In genomic region chr2:203817147-203817546, GRCh38 we compare ENCODE assay signal across 30 cellular contexts. TPM values are rescaled to one million over a fixed set of nuclear protein-coding genes. Genes with fewer than 3 reads are reported as not detected.
DNase-seq lines count a peak whose midpoint lies in the region; ATAC-seq and TF ChIP-seq lines count a peak whose summit lies in the region.
"Had no signal": no experiment of that assay in that cellular context is flagged by ENCODE, and none has a peak within 500 bp of the region (broad histone marks: within the 10 kb centered on the region; RNA-seq: fewer than 3 reads in every experiment).

No MANE protein-coding gene starts in this region.

- no peaks in the 10 kb centered on the region for H3K27me3 ChIP-seq in esophagus muscularis mucosa
- H3K27me3 ChIP-seq in psoas muscle (ENCODE audit: insufficient read depth in 3 of 3, low read length in 2 of 3), result no peaks in the 10 kb centered on the region
- no peaks in the 10 kb centered on the region for H3K27me3 ChIP-seq in H9 (ENCODE audit: insufficient read depth, low read length)
- H3K27me3 ChIP-seq in upper lobe of right lung, result no peaks in the 10 kb centered on the region

- no peak overlapping the region for H3K18ac ChIP-seq in H9 (ENCODE audit: insufficient read length, low read depth, low read length)

- no peak overlapping the region for H4K8ac ChIP-seq in H9 (replicated peaks; ENCODE audit: insufficient read length, low read depth, low read length)

- no peaks in the 10 kb centered on the region for H3K23me2 ChIP-seq in H9 (ENCODE audit: insufficient read length, low read depth, low read length, poor library complexity, severe bottlenecking)

- no peak overlapping the region for H3K23ac ChIP-seq in H9 (ENCODE audit: insufficient read length, low read depth, low read length)

- TF ChIP-seq POLR2A in esophagus muscularis mucosa (IDR thresholded peaks at IDR 0.05; ENCODE audit: low read depth), result no peak

- H4K5ac ChIP-seq in H9 (ENCODE audit: insufficient read length, low read depth, low read length), result no peak overlapping the region

- WGBS in esophagus muscularis mucosa, result 67% methylated on average over 5 of the region's 5 CpGs
- 16 to 19% (median 19%) methylated on average over 5 of the region's 5 CpGs for WGBS in psoas muscle, 3 donors
- WGBS in H9 (ENCODE audit: extremely low coverage, insufficient read length, low lambda C conversion rate), result no CpG with 5 or more reads among the region's 5 CpGs

- no peak overlapping the region for H3K14ac ChIP-seq in H9 (ENCODE audit: insufficient read depth, low read length)

- H4K91ac ChIP-seq in H9 (ENCODE audit: insufficient read length, low read depth, low read length), result no peak overlapping the region

- H3T11ph ChIP-seq in H9 (ENCODE audit: low read length), result no peak overlapping the region

- no peak overlapping the region for H3K4ac ChIP-seq in H9 (ENCODE audit: low read depth, low read length)

- no peak overlapping the region for H2BK20ac ChIP-seq in H9 (ENCODE audit: low read depth, low read length, poor library complexity, severe bottlenecking)

- H3K9me3 Mint-ChIP-seq in H9, result no peaks in the 10 kb centered on the region
- H3K9me3 Mint-ChIP-seq: CD8-positive, alpha-beta memory T cell had no signal

- H2BK15ac ChIP-seq in H9 (ENCODE audit: low read depth, low read length), result no peak overlapping the region

- H3K4me2 ChIP-seq in H9 (ENCODE audit: insufficient read depth, insufficient read length, low read length), result no peak overlapping the region
- H3K4me2 ChIP-seq: PC-9 had no signal

- no peak overlapping the region for H2AK5ac ChIP-seq in H9 (ENCODE audit: insufficient read length, low read length)

- H2BK5ac ChIP-seq in H9 (ENCODE audit: insufficient read length, low read length), result no peak overlapping the region

- no peak for TF ChIP-seq EP300 in esophagus muscularis mucosa (IDR thresholded peaks at IDR 0.05)

- TF ChIP-seq CTCF in esophagus muscularis mucosa (IDR thresholded peaks at IDR 0.05) (no peak), psoas muscle (IDR thresholded peaks at IDR 0.05) (no peak), H9 (conservative IDR thresholded peaks at IDR 0.05) (no peak), upper lobe of right lung (IDR thresholded peaks at IDR 0.05) (no peak)

- no peaks in the 10 kb centered on the region for H3K36me3 Mint-ChIP-seq in H9 (ENCODE audit: insufficient read depth in 1 of 3, low read depth in 3 of 3)
- H3K36me3 Mint-ChIP-seq: CD8-positive, alpha-beta memory T cell had no signal

- no peaks in the 10 kb centered on the region for H3K79me1 ChIP-seq in H9 (ENCODE audit: insufficient read depth, low read depth, low read length, poor library complexity, severe bottlenecking)

- H3K79me2 ChIP-seq in H9 (ENCODE audit: insufficient read depth, low read length), result no peaks in the 10 kb centered on the region

- ATAC-seq in psoas muscle (peak; percentile 68 to 80 (median 76)), upper lobe of right lung (no peak)
- ATAC-seq: GM12878 had no signal

- H3K9me3 ChIP-seq in esophagus muscularis mucosa (no peaks in the 10 kb centered on the region), psoas muscle (no peaks in the 10 kb centered on the region), H9 (ENCODE audit: control insufficient read depth, low read depth, low read length) (no peaks in the 10 kb centered on the region), upper lobe of right lung (no peaks in the 10 kb centered on the region)

- DNase-seq in CD1c-positive myeloid dendritic cell (ENCODE audit: extremely low spot score) (peak; percentile 45), LHCN-M2 (ENCODE audit: low read depth) (peak; percentile 30), esophagus muscularis mucosa (ENCODE audit: extremely low spot score) (peak; percentile 62), psoas muscle (peak; percentile 20 to 52), AG08396 (ENCODE audit: low spot score) (no peak), H9 (no peak), upper lobe of right lung (no peak)
- DNase-seq: C1 segment of cervical spinal cord; CD8-positive, alpha-beta memory T cell; DMS 273 treated with DMSO at 0.1 percent for 48 hours; DMS79; EL; GDM1; GOT3; HCEC 1CT; IMR-90; KG1; NCI-H1092; NCI-H1417 treated with DMSO at 0.1 percent for 48 hours; NCI-H1694 treated with DMSO at 0.1 percent for 48 hours; NCI-H2081; NCI-H2227 treated with DMSO at 0.1 percent for 48 hours; NCI-H526 treated with DMSO at 0.1 percent for 48 hours; NK-92 treated with Interleukin-12 subunit alpha and Interleukin-12 subunit beta, amount 100 ng/mL, for 24 hours; PC-9; SHP77 had no signal

- no peak overlapping the region for H2BK120ac ChIP-seq in H9 (ENCODE audit: low read depth, low read length, poor library complexity, severe bottlenecking)

- no peaks in the 10 kb centered on the region; the same call in none of the 2 replicates for H3K27me3 Mint-ChIP-seq in H9 (ENCODE audit: low read depth)

- intact Hi-C loops in esophagus muscularis mucosa (cut with DNase I), result loop anchor here (5.0 to 10.0 kb wide), 3 partner anchors 90 to 332 kb away; no protein-coding TSS in a partner anchor
- intact Hi-C loops in psoas muscle (cut with DNase I), result loop anchor here (5.0 to 10.0 kb wide), 4 partner anchors 95 to 332 kb away; no protein-coding TSS in a partner anchor
- intact Hi-C loops in upper lobe of right lung (cut with DNase I), result loop anchor here (10.0 kb wide), 1 partner anchor 332 kb away; no protein-coding TSS in a partner anchor

- no peak overlapping the region for H3K9ac ChIP-seq in H9 (ENCODE audit: extremely low read depth, insufficient read length, low read length)

- H2BK12ac ChIP-seq in H9 (ENCODE audit: insufficient read length, low read depth, low read length), result no peak overlapping the region

- H3K4me3 Mint-ChIP-seq in H9, result no peak overlapping the region
- H3K4me3 Mint-ChIP-seq: CD8-positive, alpha-beta memory T cell had no signal

- H3K4me1 ChIP-seq in esophagus muscularis mucosa (peaks cover 6 to 18% (median 8%) of the 10 kb centered on the region in 4 donors), psoas muscle (peaks cover 33% of the 10 kb centered on the region), H9 (ENCODE audit: insufficient read depth, low read length) (peaks cover 4% of the 10 kb centered on the region), upper lobe of right lung (peaks cover 16% of the 10 kb centered on the region)

- no peaks in the 10 kb centered on the region for H4K20me1 ChIP-seq in H9 (ENCODE audit: control insufficient read depth, insufficient read depth, insufficient read length)

- no peak overlapping the region; a peak in 1 of 7 replicates for H3K27ac Mint-ChIP-seq in H9

- H3K4me1 Mint-ChIP-seq in H9, result peaks cover 6 to 8% of the 10 kb centered on the region in 2 experiments; a peak in 3 of 4 replicates

- H3K56ac ChIP-seq in H9 (ENCODE audit: insufficient read length, low read depth, low read length), result no peak overlapping the region

- H3K4me3 ChIP-seq in esophagus muscularis mucosa, result no peak overlapping the region
- no peak overlapping the region for H3K4me3 ChIP-seq in psoas muscle
- no peak overlapping the region for H3K4me3 ChIP-seq in upper lobe of right lung
- H3K4me3 ChIP-seq: GM12878, PC-9 had no signal

- H3K36me3 ChIP-seq in esophagus muscularis mucosa (no peaks in the 10 kb centered on the region), psoas muscle (ENCODE audit: insufficient read depth in 1 of 2, low read depth in 1 of 2) (no peaks in the 10 kb centered on the region), upper lobe of right lung (no peaks in the 10 kb centered on the region)

- H3K27ac ChIP-seq in esophagus muscularis mucosa (replicated peaks in 1 of 4) (no peak overlapping the region), psoas muscle (peak overlapping the region; percentile 36), H9 (ENCODE audit: insufficient read length, low read depth, low read length) (no peak overlapping the region), upper lobe of right lung (no peak overlapping the region)
- H3K27ac ChIP-seq: PC-9 had no signal

- H2AFZ ChIP-seq in H9 (ENCODE audit: low read length), result no peak overlapping the region
- H2AFZ ChIP-seq: PC-9 had no signal

RNA-seq across cellular contexts. Expression of gene CTLA4, which starts 50.4 kb away (rescaled TPM):
- total RNA-seq in LHCN-M2 (2014; rRNA removed), result not detected in 2 replicates
- polyA plus RNA-seq in LHCN-M2 (2012), result 0.10 TPM
- under 1 TPM in 1 of 4 donors, not detected in 3; 0.33 TPM for total RNA-seq in esophagus muscularis mucosa
- total RNA-seq in psoas muscle, result not detected
- under 1 TPM in 1 of 3 donors, not detected in 2; 0.10 TPM for polyA plus RNA-seq in psoas muscle
- total RNA-seq in H9 (2021), result not detected in 2 replicates
- total RNA-seq in upper lobe of right lung, result 1.4 TPM
- total RNA-seq: GM12878, IMR-90, NCI-H460, PC-9, RPMI7951 had no signal
- polyA plus RNA-seq: AG04450, GM12878, IMR-90 had no signal

Comparison
In these comparisons a context has a peak if more than half of its experiments do, and no peak if none do; other contexts are left out.
1. DNase-seq: peak in CD1c-positive myeloid dendritic cell (single experiment), LHCN-M2 (single experiment), esophagus muscularis mucosa (single experiment) and psoas muscle (2 of 2); none in AG08396 (single experiment), H9 (single experiment) and upper lobe of right lung (single experiment).